In the genomic region with DNA sequence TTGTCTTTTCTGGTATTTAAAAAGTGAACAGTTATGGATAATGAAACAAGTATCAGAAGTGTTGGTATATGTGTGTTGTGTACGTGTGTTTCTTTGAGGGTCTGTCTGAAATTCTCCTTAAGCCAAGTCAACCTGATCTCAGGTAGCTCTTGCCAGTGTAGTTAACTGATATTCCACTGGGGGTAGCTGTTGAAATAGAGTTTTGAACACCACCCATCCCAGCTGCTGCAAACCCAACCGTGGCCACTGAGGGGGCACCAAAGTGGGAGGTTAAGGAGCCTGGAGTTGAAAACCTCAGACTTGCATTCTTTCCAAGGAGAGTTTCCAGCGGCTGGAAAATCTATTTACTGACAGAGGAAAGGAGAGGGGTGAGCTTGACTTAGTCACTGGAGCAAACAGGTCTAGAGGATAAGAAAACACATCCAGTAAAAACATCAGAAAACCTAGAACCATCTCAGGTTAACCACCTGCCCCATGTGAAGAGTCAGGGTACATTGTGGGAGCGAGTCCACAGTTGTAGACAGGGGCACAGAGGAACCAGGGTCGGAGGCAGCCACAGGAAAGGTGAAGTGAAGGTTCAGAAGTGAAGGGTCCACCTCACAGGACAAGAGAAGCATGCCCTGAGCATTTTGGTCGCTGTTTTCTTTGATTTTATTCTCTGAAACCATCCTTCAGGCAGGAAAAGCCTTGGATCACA, we compare ENCODE assay signal across 8 cellular contexts. TPM values are rescaled to one million over a fixed set of nuclear protein-coding genes. Genes with fewer than 3 reads are reported as not detected.
DNase-seq lines count a peak whose midpoint lies in the region; ATAC-seq and TF ChIP-seq lines count a peak whose summit lies in the region.

No MANE protein-coding gene starts in this region.

- POLR2A ChIA-PET in CD4-positive, alpha-beta T cell (lab: Charles Lee), result no interaction called here
- POLR2A ChIA-PET in activated CD8-positive, alpha-beta T cell treated with anti-CD3 and anti-CD28 coated beads for 36 hours (lab: Charles Lee), result no interaction called here

- no peaks in the 10 kb centered on the region for H3K4me1 Mint-ChIP-seq in CD4-positive, alpha-beta T cell (ENCODE audit: low read depth)
- H3K4me1 Mint-ChIP-seq in activated CD8-positive, alpha-beta T cell treated with anti-CD3 and anti-CD28 coated beads for 36 hours (ENCODE audit: low read depth), result no peaks in the 10 kb centered on the region
- peaks cover 0 to 5% of the 10 kb centered on the region in 2 donors for H3K4me1 Mint-ChIP-seq in stimulated activated naive B cell treated with anti-CD40 and anti-IgM and Interleukin-4, amounts not matched to agents 10 μg/mL and 1 μg/mL and 100 μg/mL, for 72 hours

- H3K36me3 Mint-ChIP-seq in CD4-positive, alpha-beta T cell (ENCODE audit: low read depth), result no peaks in the 10 kb centered on the region
- H3K36me3 Mint-ChIP-seq in activated CD8-positive, alpha-beta T cell treated with anti-CD3 and anti-CD28 coated beads for 36 hours (ENCODE audit: low read depth), result no peaks in the 10 kb centered on the region
- no peaks in the 10 kb centered on the region for H3K36me3 Mint-ChIP-seq in stimulated activated naive B cell treated with anti-CD40 and anti-IgM and Interleukin-4, amounts not matched to agents 10 μg/mL and 1 μg/mL and 100 μg/mL, for 72 hours

- H3K27ac Mint-ChIP-seq in CD4-positive, alpha-beta T cell, result no peak overlapping the region
- H3K27ac Mint-ChIP-seq in activated CD8-positive, alpha-beta T cell treated with anti-CD3 and anti-CD28 coated beads for 36 hours, result no peak overlapping the region
- no peak overlapping the region for H3K27ac Mint-ChIP-seq in stimulated activated naive B cell treated with anti-CD40 and anti-IgM and Interleukin-4, amounts not matched to agents 10 μg/mL and 1 μg/mL and 100 μg/mL, for 72 hours

- H3K9me3 ChIP-seq in CD4-positive, alpha-beta T cell (ENCODE audit: control insufficient read depth, low read length), result no peaks in the 10 kb centered on the region
- H3K9me3 ChIP-seq in left ventricle myocardium inferior (replicated peaks), result no peaks in the 10 kb centered on the region

- peaks cover 5% of the 10 kb centered on the region for H3K27me3 Mint-ChIP-seq in CD4-positive, alpha-beta T cell
- peaks cover 1% of the 10 kb centered on the region for H3K27me3 Mint-ChIP-seq in activated CD8-positive, alpha-beta T cell treated with anti-CD3 and anti-CD28 coated beads for 36 hours
- H3K27me3 Mint-ChIP-seq in stimulated activated naive B cell treated with anti-CD40 and anti-IgM and Interleukin-4, amounts not matched to agents 10 μg/mL and 1 μg/mL and 100 μg/mL, for 72 hours, result peaks cover 24 to 27% of the 10 kb centered on the region in 2 donors

- intact Hi-C loops in CD4-positive, alpha-beta T cell (cut with DNase I, micrococcal nuclease), result no loop called here
- intact Hi-C loops in activated CD8-positive, alpha-beta T cell treated with anti-CD3 and anti-CD28 coated beads for 36 hours (cut with micrococcal nuclease), result no loop called here
- intact Hi-C loops in left ventricle myocardium inferior (cut with micrococcal nuclease), result no loop called here

- no peaks in the 10 kb centered on the region for H3K36me3 ChIP-seq in left ventricle myocardium inferior

- H3K4me3 ChIP-seq in left ventricle myocardium inferior, result no peak overlapping the region

- no peaks in the 10 kb centered on the region for H3K9me3 Mint-ChIP-seq in CD4-positive, alpha-beta T cell
- no peaks in the 10 kb centered on the region for H3K9me3 Mint-ChIP-seq in activated CD8-positive, alpha-beta T cell treated with anti-CD3 and anti-CD28 coated beads for 36 hours
- H3K9me3 Mint-ChIP-seq in stimulated activated naive B cell treated with anti-CD40 and anti-IgM and Interleukin-4, amounts not matched to agents 10 μg/mL and 1 μg/mL and 100 μg/mL, for 72 hours, result no peaks in the 10 kb centered on the region

- TF ChIP-seq CTCF in CD4-positive, alpha-beta T cell (IDR thresholded peaks at IDR 0.05), result peak; percentile 48
- TF ChIP-seq CTCF in activated CD8-positive, alpha-beta T cell treated with anti-CD3 and anti-CD28 coated beads for 36 hours (IDR thresholded peaks at IDR 0.05), result peak; percentile 65
- peak; percentile 53 for TF ChIP-seq CTCF in left ventricle myocardium inferior (IDR thresholded peaks at IDR 0.05; ENCODE audit: borderline replicate concordance)

- peak; percentile 97 for ATAC-seq in CD4-positive, alpha-beta T cell (ENCODE audit: poor library complexity)
- ATAC-seq in GM18858 (IDR thresholded peaks at IDR 0.05; ENCODE audit: unreplicated experiment) (peak; percentile 76), HG03039 (IDR thresholded peaks at IDR 0.05; ENCODE audit: unreplicated experiment) (peak; percentile 83)
- peak; percentile 99 for ATAC-seq in activated CD8-positive, alpha-beta T cell treated with anti-CD3 and anti-CD28 coated beads for 36 hours
- peak; percentile 77 to 83 for ATAC-seq in stimulated activated naive B cell treated with anti-CD40 and anti-IgM and Interleukin-4, amounts not matched to agents 10 μg/mL and 1 μg/mL and 100 μg/mL, for 72 hours (replicated peaks)

- H3K27me3 ChIP-seq in CD4-positive, alpha-beta T cell (ENCODE audit: control insufficient read depth, insufficient read depth, low read length), result no peaks in the 10 kb centered on the region
- H3K27me3 ChIP-seq in left ventricle myocardium inferior (ENCODE audit: low read depth), result peaks cover 7% of the 10 kb centered on the region

- no peak overlapping the region for H3K4me3 Mint-ChIP-seq in CD4-positive, alpha-beta T cell
- H3K4me3 Mint-ChIP-seq in activated CD8-positive, alpha-beta T cell treated with anti-CD3 and anti-CD28 coated beads for 36 hours, result no peak overlapping the region
- no peak overlapping the region for H3K4me3 Mint-ChIP-seq in stimulated activated naive B cell treated with anti-CD40 and anti-IgM and Interleukin-4, amounts not matched to agents 10 μg/mL and 1 μg/mL and 100 μg/mL, for 72 hours

- DNase-seq in CD4-positive, alpha-beta T cell, result peak in 6 of 10 experiments; percentile 5 to 34 (median 12)
- DNase-seq in NCI-H2107 (lab: John Stamatoyannopoulos, UW) (peak; percentile 16), left ventricle myocardium inferior (no peak), occipital lobe (lab: John Stamatoyannopoulos, UW) (no peak)
- DNase-seq in activated CD8-positive, alpha-beta T cell treated with anti-CD3 and anti-CD28 coated beads for 36 hours, result peak; percentile 56
- DNase-seq in stimulated activated naive B cell treated with anti-CD40 and anti-IgM and Interleukin-4, amounts not matched to agents 10 μg/mL and 1 μg/mL and 100 μg/mL, for 72 hours, result no peak

- no peaks in the 10 kb centered on the region for H3K4me1 ChIP-seq in left ventricle myocardium inferior

- no peak overlapping the region for H3K27ac ChIP-seq in CD4-positive, alpha-beta T cell (ENCODE audit: low read depth, low read length)
- no peak overlapping the region for H3K27ac ChIP-seq in left ventricle myocardium inferior (replicated peaks)

- CTCF ChIA-PET in CD4-positive, alpha-beta T cell (lab: Charles Lee), result interaction anchor here (1.9 kb wide), 1 partner anchor 9 kb away, joined by 15 read pairs; a partner anchor contains a TSS
- CTCF ChIA-PET in activated CD8-positive, alpha-beta T cell treated with anti-CD3 and anti-CD28 coated beads for 36 hours (lab: Charles Lee), result interaction anchor here (0.8 to 4.2 kb wide), 9 partner anchors 9 to 854 kb away, joined by 3 to 26 read pairs (median 3); a partner anchor contains a TSS

RNA-seq across cellular contexts. Expression of a gene that starts 8.8 kb away (rescaled TPM):
- 10 to 100 TPM; 65.5 to 67.6 TPM for total RNA-seq in CD4-positive, alpha-beta T cell
- total RNA-seq in activated CD8-positive, alpha-beta T cell treated with anti-CD3 and anti-CD28 coated beads for 36 hours, result 10 to 100 TPM; 32.2 to 34.6 TPM
- total RNA-seq in left ventricle myocardium inferior (42.5 TPM), occipital lobe (119 TPM)

Comparison
In these comparisons a context has a peak if more than half of its experiments do, and no peak if none do; other contexts are left out.
1. DNase-seq: peak in CD4-positive, alpha-beta T cell (6 of 10), NCI-H2107 (single experiment) and activated CD8-positive, alpha-beta T cell treated with anti-CD3 and anti-CD28 coated beads for 36 hours (single experiment); none in left ventricle myocardium inferior (single experiment), stimulated activated naive B cell treated with anti-CD40 and anti-IgM and Interleukin-4, amounts not matched to agents 10 μg/mL and 1 μg/mL and 100 μg/mL, for 72 hours (single experiment) and occipital lobe (single experiment).
2. Peak in every context shown above with its lines, with median percentiles within 50 percentile points of each other: ATAC-seq and CTCF ChIP-seq.